Comparison of ENCODE assay signal across 14 cellular contexts in genomic region chr19:1362385-1363257, GRCh38. TPM values are rescaled to one million over a fixed set of nuclear protein-coding genes. Genes with fewer than 3 reads are reported as not detected.
DNase-seq lines count a peak whose midpoint lies in the region; ATAC-seq and TF ChIP-seq lines count a peak whose summit lies in the region.
"Had no signal": no experiment of that assay in that cellular context is flagged by ENCODE, and none has a peak within 500 bp of the region (broad histone marks: within the 10 kb centered on the region; RNA-seq: fewer than 3 reads in every experiment).

No MANE protein-coding gene starts in this region.

- no peak overlapping the region for H3K18ac ChIP-seq in IMR-90 (ENCODE audit: low read depth, low read length)

- no TSS peak for BruUV-seq in IMR-90 (replicated peaks; lab: Mats Ljungman, UMichigan)

- H4K8ac ChIP-seq in IMR-90 (ENCODE audit: low read depth in 2 of 2, low read length in 2 of 2) = peak overlapping the region in 1 of 2 experiments; percentile 48; a peak in 1 of 4 replicates

- 94% methylated on average over 18 of the region's 43 CpGs; no CpG with 5 or more reads in 1 of the 2 experiments for WGBS in IMR-90 (ENCODE audit: extremely low coverage in 2 of 2, insufficient read length in 1 of 2), 2 experiments

- H2BK120ac ChIP-seq in IMR-90 (ENCODE audit: low read depth, low read length) = peak overlapping the region; percentile 59; the same call in 1 of the 2 replicates

- POLR2A ChIA-PET in IMR-90 (lab: Charles Lee; ENCODE audit: unreplicated experiment) = no interaction called here

- H3K4me2 ChIP-seq in IMR-90 (ENCODE audit: low read depth, low read length) (no peak overlapping the region), skeletal muscle satellite cell (ENCODE audit: low read length) (peak overlapping the region; percentile 88)

- H2AK5ac ChIP-seq in IMR-90 (ENCODE audit: low read depth, low read length) = peak overlapping the region; percentile 93; the same call in 1 of the 2 replicates

- CTCF ChIA-PET in IMR-90 (lab: Yijun Ruan, JAX) = no interaction called here

- peaks cover 37% of the 10 kb centered on the region for H3K4me1 Mint-ChIP-seq in activated T-cell treated with anti-CD3 and anti-CD28 coated beads, Interleukin-2, amount 50 U/mL, for 72 hours (ENCODE audit: low read depth)

- H2BK5ac ChIP-seq in IMR-90 (ENCODE audit: low read depth, low read length, poor library complexity, severe bottlenecking) = peak overlapping the region; percentile 23

- H3K9me3 ChIP-seq in IMR-90 (ENCODE audit: control insufficient read depth, insufficient read depth, low read length) = no peaks in the 10 kb centered on the region
- H3K9me3 ChIP-seq in skeletal muscle satellite cell (replicated peaks; ENCODE audit: low read length) = no peaks in the 10 kb centered on the region
- H3K9me3 ChIP-seq: Peyer's patch, prostate gland, upper lobe of right lung had no signal

- H3K36me3 Mint-ChIP-seq in activated T-cell treated with anti-CD3 and anti-CD28 coated beads, Interleukin-2, amount 50 U/mL, for 72 hours (ENCODE audit: insufficient read depth in 2 of 2) = peaks cover 3 to 12% of the 10 kb centered on the region in 2 donors

- H3K4me1 ChIP-seq in IMR-90 (ENCODE audit: control insufficient read depth, insufficient read depth, low read length) = peaks cover 13% of the 10 kb centered on the region
- H3K4me1 ChIP-seq in skeletal muscle satellite cell (ENCODE audit: control insufficient read depth, insufficient read depth, low read length) = peaks cover 29% of the 10 kb centered on the region

- in situ Hi-C loops in IMR-90 (cut with MboI; ENCODE audit: low sequenced_read_pairs) = loop anchor here (5.0 kb wide), 1 partner anchor 80 kb away; no protein-coding TSS in a partner anchor

- H3K56ac ChIP-seq in IMR-90 (ENCODE audit: extremely low read depth, insufficient read depth, low read length) = no peak overlapping the region

- peak overlapping the region; percentile 79 for H2AK9ac ChIP-seq in IMR-90 (replicated peaks; ENCODE audit: low read depth, low read length, poor library complexity)

- peak overlapping the region; percentile 67; the same call in 1 of the 3 replicates for H2BK15ac ChIP-seq in IMR-90 (ENCODE audit: low read depth, low read length)

- intact Hi-C loops in IMR-90 (cut with micrococcal nuclease) = loop anchor here (5.0 kb wide), 1 partner anchor 85 kb away; the partner anchor contains the start of gene FAM174C

- H3K36me3 ChIP-seq in IMR-90 (ENCODE audit: control insufficient read depth, insufficient read depth, low read length) (peaks cover 50% of the 10 kb centered on the region), skeletal muscle satellite cell (ENCODE audit: insufficient read depth, low read length) (peaks cover 62% of the 10 kb centered on the region)
- H3K36me3 ChIP-seq: prostate gland had no signal

- TF ChIP-seq POLR2A in IMR-90 (IDR thresholded peaks at IDR 0.05; ENCODE audit: low read depth, low read length) = no peak

- no peak for TF ChIP-seq CTCF in IMR-90 (conservative IDR thresholded peaks at IDR 0.05; ENCODE audit: low read depth, low read length)

- H4K5ac ChIP-seq in IMR-90 (ENCODE audit: low read depth, low read length) = no peak overlapping the region

- ATAC-seq in activated T-cell treated with anti-CD3 and anti-CD28 coated beads, Interleukin-2, amount 50 U/mL, for 72 hours (replicated peaks in 1 of 2) = no peak
- ATAC-seq in IMR-90 (ENCODE audit: low read depth) (no peak), GM21390 (IDR thresholded peaks at IDR 0.05; ENCODE audit: unreplicated experiment) (no peak), HG03039 (IDR thresholded peaks at IDR 0.05; ENCODE audit: unreplicated experiment) (no peak)

- no peak overlapping the region for H3K27ac Mint-ChIP-seq in activated T-cell treated with anti-CD3 and anti-CD28 coated beads, Interleukin-2, amount 50 U/mL, for 72 hours

- no peaks in the 10 kb centered on the region for H3K27me3 Mint-ChIP-seq in activated T-cell treated with anti-CD3 and anti-CD28 coated beads, Interleukin-2, amount 50 U/mL, for 72 hours (ENCODE audit: low read depth)

- H3K9me3 Mint-ChIP-seq in activated T-cell treated with anti-CD3 and anti-CD28 coated beads, Interleukin-2, amount 50 U/mL, for 72 hours = no peaks in the 10 kb centered on the region

- H2BK20ac ChIP-seq in IMR-90 (ENCODE audit: low read depth, low read length) = 0 out of 2 replicates have a peak overlapping the region, but pooled peaks have one; percentile 27

- dilution Hi-C loops in IMR-90 (cut with HindIII; ENCODE audit: low sequenced_read_pairs, unreplicated experiment) = no loop called here

- H3K9ac ChIP-seq in IMR-90 (ENCODE audit: low read depth, low read length) (no peak overlapping the region), skeletal muscle satellite cell (ENCODE audit: low read depth, low read length) (no peak overlapping the region)

- no peak for DNase-seq in activated T-cell treated with anti-CD3 and anti-CD28 coated beads, Interleukin-2, amount 50 U/mL, for 72 hours
- no peak for DNase-seq in activated T-cell treated with anti-CD3 and anti-CD28 coated beads, Interleukin-2, amount 50 U/mL, for 1 hour
- no peak for DNase-seq in IMR-90
- DNase-seq in NCI-H1436 treated with DMSO at 0.1 percent for 48 hours (lab: John Stamatoyannopoulos, UW) = no peak
- DNase-seq: DMS79; NCI-H1092; Peyer's patch; stimulated activated CD8-positive, alpha-beta memory T cell treated with anti-CD3 and anti-CD28 coated beads, Interleukin-4, amount 100 ng/mL, for 48 hours; upper lobe of right lung had no signal

- H3K27me3 ChIP-seq in IMR-90 (ENCODE audit: control insufficient read depth, insufficient read depth, low read length) (no peaks in the 10 kb centered on the region), skeletal muscle satellite cell (ENCODE audit: control insufficient read depth, insufficient read depth, low read length) (no peaks in the 10 kb centered on the region)
- H3K27me3 ChIP-seq: Peyer's patch, upper lobe of right lung had no signal

- peak overlapping the region; percentile 51 to 78 for H3K4me3 Mint-ChIP-seq in activated T-cell treated with anti-CD3 and anti-CD28 coated beads, Interleukin-2, amount 50 U/mL, for 72 hours

- H3K27ac ChIP-seq in IMR-90 (ENCODE audit: insufficient read depth, low read length) (peak overlapping the region; percentile 25; the same call in 1 of the 2 replicates), cingulate gyrus (ENCODE audit: low read depth, low read length) (peak overlapping the region; percentile 73)

- H3K14ac ChIP-seq in IMR-90 (replicated peaks; ENCODE audit: low read depth, low read length) = no peak overlapping the region; the same call in 1 of the 2 replicates

- peak overlapping the region; percentile 68 for H4K91ac ChIP-seq in IMR-90 (ENCODE audit: insufficient read depth, low read depth, low read length)

- no peak overlapping the region for H3K4me3 ChIP-seq in IMR-90 (ENCODE audit: insufficient read depth, low read depth, low read length)
- peak overlapping the region; percentile 62 for H3K4me3 ChIP-seq in skeletal muscle satellite cell (ENCODE audit: low read length)
- H3K4me3 ChIP-seq: prostate gland had no signal

- H3K23ac ChIP-seq in IMR-90 (ENCODE audit: low read depth, low read length) = 0 out of 2 replicates have a peak overlapping the region, but pooled peaks have one; percentile 16

- no peak for TF ChIP-seq RAD21 in IMR-90 (IDR thresholded peaks at IDR 0.05; ENCODE audit: low read length)

- H2AFZ ChIP-seq in IMR-90 (replicated peaks; ENCODE audit: low read length, poor library complexity) = no peak overlapping the region

- no peaks in the 10 kb centered on the region; the same call in 1 of the 2 replicates for H4K20me1 ChIP-seq in IMR-90 (ENCODE audit: insufficient read depth, low read length)

- peaks cover 9% of the 10 kb centered on the region for H3K9me1 ChIP-seq in IMR-90 (ENCODE audit: insufficient read depth, low read length)

- H3K4ac ChIP-seq in IMR-90 (ENCODE audit: low read depth, low read length) = peak overlapping the region; percentile 75

- H3K79me1 ChIP-seq in IMR-90 (ENCODE audit: low read depth in 1 of 2, low read length in 2 of 2) = peaks cover 0 to 51% of the 10 kb centered on the region in 2 experiments; a peak in 3 of 4 replicates

TF ChIP-seq in IMR-90, 13 proteins besides CTCF, POLR2A, EP300 and RAD21 (continues in another document):
- TF ChIP-seq MAFK (IDR thresholded peaks at IDR 0.05; ENCODE audit: low read depth, low read length) (no peak), CEBPB (IDR thresholded peaks at IDR 0.05; ENCODE audit: low read depth, low read length) (no peak), BHLHE40 (IDR thresholded peaks at IDR 0.05; ENCODE audit: low read depth, low read length) (no peak), CHD1 (IDR thresholded peaks at IDR 0.05; ENCODE audit: low read depth, low read length) (no peak), FOS (IDR thresholded peaks at IDR 0.05; ENCODE audit: low read depth, low read length) (no peak), RFX5 (IDR thresholded peaks at IDR 0.05; ENCODE audit: low read depth, low read length) (no peak), MAZ (IDR thresholded peaks at IDR 0.05; ENCODE audit: borderline replicate concordance, low read depth, low read length) (no peak), NFE2L2 (IDR thresholded peaks at IDR 0.05; ENCODE audit: low read depth, low read length) (no peak), RCOR1 (IDR thresholded peaks at IDR 0.05; ENCODE audit: insufficient replicate concordance, low read length) (no peak), MXI1 (IDR thresholded peaks at IDR 0.05; ENCODE audit: borderline replicate concordance, low read depth, low read length) (no peak)

RNA-seq across cellular contexts. Expression of gene NDUFS7, which starts 21.1 kb away (rescaled TPM):
- total RNA-seq in activated T-cell treated with anti-CD3 and anti-CD28 coated beads, Interleukin-2, amount 50 U/mL, for 72 hours = 100 to 1,000 TPM in 1 of 2 donors, 10 to 100 TPM in 1; 96.5 to 107 TPM
- total RNA-seq in IMR-90 (2012; rRNA removed) = 60.8 and 64.7 TPM in 2 replicates
- 136 and 167 TPM in 2 replicates for polyA plus RNA-seq in IMR-90 (2012; rRNA removed)
- polyA plus RNA-seq in IMR-90 (2012; cell fraction: cytosol; rRNA removed) = 283 and 387 TPM in 2 replicates
- polyA plus RNA-seq in IMR-90 (2012; cell fraction: nucleus; rRNA removed; ENCODE audit: low replicate concordance) = 76.0 and 256 TPM in 2 replicates
- total RNA-seq in skeletal muscle satellite cell (2012; rRNA removed) = 69.0 and 71.4 TPM in 2 replicates

RNA-seq across cellular contexts. Expression of gene GAMT, which starts 38.7 kb away (rescaled TPM):
- total RNA-seq in activated T-cell treated with anti-CD3 and anti-CD28 coated beads, Interleukin-2, amount 50 U/mL, for 72 hours = 10 to 100 TPM; 13.6 to 17.7 TPM
- 22.8 and 23.9 TPM in 2 replicates for total RNA-seq in IMR-90 (2012; rRNA removed)
- 51.8 and 63.6 TPM in 2 replicates for polyA plus RNA-seq in IMR-90 (2012; rRNA removed)
- 37.4 and 106 TPM in 2 replicates for polyA plus RNA-seq in IMR-90 (2012; cell fraction: cytosol; rRNA removed)
- polyA plus RNA-seq in IMR-90 (2012; cell fraction: nucleus; rRNA removed; ENCODE audit: low replicate concordance) = 22.7 and 61.5 TPM in 2 replicates
- 25.6 and 31.5 TPM in 2 replicates for total RNA-seq in skeletal muscle satellite cell (2012; rRNA removed)

RNA-seq across cellular contexts. Expression of gene DAZAP1, which starts 44.8 kb away (rescaled TPM):
- 100 to 1,000 TPM; 219 to 252 TPM for total RNA-seq in activated T-cell treated with anti-CD3 and anti-CD28 coated beads, Interleukin-2, amount 50 U/mL, for 72 hours
- 22.0 and 35.3 TPM in 2 replicates for total RNA-seq in IMR-90 (2012; rRNA removed)
- polyA plus RNA-seq in IMR-90 (2012; rRNA removed) = 62.8 and 63.6 TPM in 2 replicates
- polyA plus RNA-seq in IMR-90 (2012; cell fraction: cytosol; rRNA removed) = 32.2 and 39.6 TPM in 2 replicates
- 127 and 151 TPM in 2 replicates for polyA plus RNA-seq in IMR-90 (2012; cell fraction: nucleus; rRNA removed; ENCODE audit: low replicate concordance)
- 54.8 and 58.5 TPM in 2 replicates for total RNA-seq in skeletal muscle satellite cell (2012; rRNA removed)
